Comparison of ENCODE assay signal across 10 cellular contexts in the genomic region with DNA sequence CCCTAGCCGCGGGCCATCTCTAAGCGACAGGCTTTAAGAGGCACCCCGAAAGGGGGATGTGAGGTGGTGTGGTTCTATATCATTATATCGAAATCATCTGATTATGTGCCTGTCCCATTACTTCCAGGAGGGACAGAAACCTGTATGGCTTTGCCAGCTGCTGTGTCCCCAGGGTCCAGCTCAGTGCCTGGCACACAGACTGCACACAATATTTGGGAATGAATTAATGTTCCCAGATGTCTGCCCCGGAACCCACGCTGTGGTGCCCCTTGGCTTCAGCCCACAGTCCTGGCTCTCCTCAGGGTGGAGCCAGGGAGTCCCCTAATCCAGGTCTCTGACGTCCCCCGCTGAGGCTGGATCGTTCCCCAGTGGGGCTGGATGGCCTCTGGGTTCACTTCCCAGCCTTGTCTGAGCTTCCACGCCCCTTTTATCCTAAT. TPM values are rescaled to one million over a fixed set of nuclear protein-coding genes. Genes with fewer than 3 reads are reported as not detected.
DNase-seq lines count a peak whose midpoint lies in the region; ATAC-seq and TF ChIP-seq lines count a peak whose summit lies in the region.
"Had no signal": no experiment of that assay in that cellular context is flagged by ENCODE, and none has a peak within 500 bp of the region (broad histone marks: within the 10 kb centered on the region; RNA-seq: fewer than 3 reads in every experiment).

No MANE protein-coding gene starts in this region.

- H3K4me3 ChIP-seq in GM23338 (peak overlapping the region; percentile 76), Panc1 (ENCODE audit: low read depth in 2 of 2, low read length in 2 of 2) (peak overlapping the region; percentile 24 to 58), psoas muscle (no peak overlapping the region), prostate gland (peak overlapping the region in 1 of 2 donors; percentile 15)

- no peaks in the 10 kb centered on the region for H3K9me3 Mint-ChIP-seq in GM23338
- H3K9me3 Mint-ChIP-seq: activated CD8-positive, alpha-beta T cell treated with anti-CD3 and anti-CD28 coated beads for 36 hours had no signal

- H3K27me3 ChIP-seq in GM23338 (ENCODE audit: insufficient read depth): peaks cover 9% of the 10 kb centered on the region
- H3K27me3 ChIP-seq in Panc1 (ENCODE audit: control insufficient read depth, insufficient read depth, low read length): no peaks in the 10 kb centered on the region
- H3K27me3 ChIP-seq in psoas muscle (ENCODE audit: insufficient read depth in 3 of 3, low read length in 2 of 3): peaks cover 0 to 11% (median 4%) of the 10 kb centered on the region in 3 donors
- no peaks in the 10 kb centered on the region for H3K27me3 ChIP-seq in prostate gland (replicated peaks; ENCODE audit: insufficient read depth)

- peak overlapping the region; percentile 99 for H2AFZ ChIP-seq in GM23338

- no TSS peak for BruUV-seq in Panc1 (replicated peaks; lab: Mats Ljungman, UMichigan)

- TF ChIP-seq CTCF in GM23338 (conservative IDR thresholded peaks at IDR 0.05; ENCODE audit: low read depth in 2 of 2) (peak in 1 of 2 experiments; percentile 16; a peak in 1 of 4 replicates), Panc1 (IDR thresholded peaks at IDR 0.05) (no peak), psoas muscle (IDR thresholded peaks at IDR 0.05) (no peak), prostate gland (IDR thresholded peaks at IDR 0.05) (no peak)

- 13 to 18% (median 13%) methylated on average over 11 of the region's 11 CpGs for WGBS in psoas muscle, 3 donors
- WGBS in prostate gland: 33% methylated on average over 11 of the region's 11 CpGs

- H3K27ac ChIP-seq in GM23338 (ENCODE audit: low read depth) (no peak overlapping the region), Panc1 (ENCODE audit: low read length) (no peak overlapping the region), psoas muscle (no peak overlapping the region), prostate gland (no peak overlapping the region)

- H3K36me3 Mint-ChIP-seq in GM23338 (ENCODE audit: low read depth): no peaks in the 10 kb centered on the region; the same call in 2 of the 3 replicates

- H3K79me2 ChIP-seq in GM23338 (replicated peaks; ENCODE audit: insufficient read depth): no peaks in the 10 kb centered on the region

- H3K4me3 Mint-ChIP-seq in GM23338: peak overlapping the region; percentile 75
- H3K4me3 Mint-ChIP-seq: activated CD8-positive, alpha-beta T cell treated with anti-CD3 and anti-CD28 coated beads for 36 hours had no signal

- H3K4me1 ChIP-seq in GM23338 (ENCODE audit: insufficient read depth) (no peaks in the 10 kb centered on the region), Panc1 (ENCODE audit: control insufficient read depth, insufficient read depth, low read length) (0 out of 2 replicates have a peak, but pooled peaks cover 12% of the 10 kb centered on the region), psoas muscle (peaks cover 5% of the 10 kb centered on the region), prostate gland (replicated peaks) (peaks cover 6% of the 10 kb centered on the region)

- no peaks in the 10 kb centered on the region; the same call in 1 of the 2 replicates for H4K20me1 ChIP-seq in GM23338 (replicated peaks; ENCODE audit: insufficient read depth)

- TF ChIP-seq POLR2A in prostate gland (IDR thresholded peaks at IDR 0.05): no peak

- H3K9me3 ChIP-seq in Panc1 (ENCODE audit: control insufficient read depth, insufficient read depth, low read depth, low read length): 0 out of 2 replicates have a peak, but pooled peaks cover 3% of the 10 kb centered on the region
- H3K9me3 ChIP-seq in psoas muscle: no peaks in the 10 kb centered on the region
- H3K9me3 ChIP-seq in prostate gland: no peaks in the 10 kb centered on the region

- no peaks in the 10 kb centered on the region for H3F3A ChIP-seq in GM23338 (replicated peaks; ENCODE audit: low read depth)

- CTCF ChIA-PET in Panc1 (lab: Charles Lee): interaction anchor here (0.5 to 3.0 kb wide), 18 partner anchors 23 to 458 kb away, joined by 3 to 33 read pairs (median 5); a partner anchor contains a TSS

- intact Hi-C loops in Panc1 (cut with micrococcal nuclease; ENCODE audit: unreplicated experiment): loop anchor here (2.0 to 5.0 kb wide), 2 partner anchors 65 to 211 kb away; no protein-coding TSS in a partner anchor
- intact Hi-C loops in left ventricle myocardium superior (cut with micrococcal nuclease): loop anchor here (10.0 kb wide), 1 partner anchor 153 kb away; no protein-coding TSS in a partner anchor
- intact Hi-C loops in psoas muscle (cut with DNase I): loop anchor here (1.0 to 10.0 kb wide), 8 partner anchors 163 to 463 kb away; a partner anchor contains a TSS
- intact Hi-C loops in prostate gland (cut with DNase I): loop anchor here (1.0 to 10.0 kb wide), 3 partner anchors 161 to 463 kb away; no protein-coding TSS in a partner anchor
- intact Hi-C loops in posterior vena cava (cut with DNase I): loop anchor here (10.0 kb wide), 2 partner anchors 163 to 213 kb away; no protein-coding TSS in a partner anchor

- peaks cover 10% of the 10 kb centered on the region for H3K27me3 Mint-ChIP-seq in GM23338 (ENCODE audit: insufficient read depth, low read depth, poor library complexity)

- ATAC-seq in GM23338 (peak; percentile 55), Panc1 (peak; percentile 60), left ventricle myocardium superior (peak; percentile 18), psoas muscle (peak in 3 of 4 donors; percentile 9 to 14 (median 11))

- POLR2A ChIA-PET in Panc1 (lab: Charles Lee): interaction anchor here (0.6 kb wide), 1 partner anchor 273 kb away, joined by 19 read pairs; no protein-coding TSS in a partner anchor

- H3K4me2 ChIP-seq in GM23338: peak overlapping the region; percentile 95

- DNase-seq in GM23338 (ENCODE audit: low spot score) (peak; percentile 32), Panc1 (ENCODE audit: low read depth, low spot score) (no peak), left ventricle myocardium superior (no peak), psoas muscle (no peak), kidney glomerular epithelial cell (lab: John Stamatoyannopoulos, UW) (no peak), prostate gland (ENCODE audit: low spot score) (no peak), posterior vena cava (ENCODE audit: low spot score) (no peak)
- no peak for DNase-seq in activated naive CD4-positive, alpha-beta T cell treated with Interleukin-2 at 50 U/mL for 16 hours
- DNase-seq: cortex of kidney had no signal

- no peak overlapping the region for H3K27ac Mint-ChIP-seq in GM23338
- H3K27ac Mint-ChIP-seq: activated CD8-positive, alpha-beta T cell treated with anti-CD3 and anti-CD28 coated beads for 36 hours had no signal

- H3K9me2 ChIP-seq in GM23338 (ENCODE audit: insufficient read depth): 0 out of 2 replicates have a peak, but pooled peaks cover 4% of the 10 kb centered on the region

- H3K4me1 Mint-ChIP-seq in GM23338: no peaks in the 10 kb centered on the region; the same call in 1 of the 3 replicates

- in situ Hi-C loops in Panc1 (cut with HindIII; ENCODE audit: low pct_unique_long_range_greater_than_20kb, low sequenced_read_pairs): no loop called here

- H3K36me3 ChIP-seq in GM23338 (ENCODE audit: insufficient read depth) (no peaks in the 10 kb centered on the region), Panc1 (ENCODE audit: control insufficient read depth, insufficient read depth, low read length) (no peaks in the 10 kb centered on the region), psoas muscle (ENCODE audit: insufficient read depth in 1 of 2, low read depth in 1 of 2) (no peaks in the 10 kb centered on the region), prostate gland (no peaks in the 10 kb centered on the region)

TF ChIP-seq in GM23338, 12 proteins besides CTCF, POLR2A, EP300 and RAD21 (continues in another document):
- TF ChIP-seq, protein P1, sequence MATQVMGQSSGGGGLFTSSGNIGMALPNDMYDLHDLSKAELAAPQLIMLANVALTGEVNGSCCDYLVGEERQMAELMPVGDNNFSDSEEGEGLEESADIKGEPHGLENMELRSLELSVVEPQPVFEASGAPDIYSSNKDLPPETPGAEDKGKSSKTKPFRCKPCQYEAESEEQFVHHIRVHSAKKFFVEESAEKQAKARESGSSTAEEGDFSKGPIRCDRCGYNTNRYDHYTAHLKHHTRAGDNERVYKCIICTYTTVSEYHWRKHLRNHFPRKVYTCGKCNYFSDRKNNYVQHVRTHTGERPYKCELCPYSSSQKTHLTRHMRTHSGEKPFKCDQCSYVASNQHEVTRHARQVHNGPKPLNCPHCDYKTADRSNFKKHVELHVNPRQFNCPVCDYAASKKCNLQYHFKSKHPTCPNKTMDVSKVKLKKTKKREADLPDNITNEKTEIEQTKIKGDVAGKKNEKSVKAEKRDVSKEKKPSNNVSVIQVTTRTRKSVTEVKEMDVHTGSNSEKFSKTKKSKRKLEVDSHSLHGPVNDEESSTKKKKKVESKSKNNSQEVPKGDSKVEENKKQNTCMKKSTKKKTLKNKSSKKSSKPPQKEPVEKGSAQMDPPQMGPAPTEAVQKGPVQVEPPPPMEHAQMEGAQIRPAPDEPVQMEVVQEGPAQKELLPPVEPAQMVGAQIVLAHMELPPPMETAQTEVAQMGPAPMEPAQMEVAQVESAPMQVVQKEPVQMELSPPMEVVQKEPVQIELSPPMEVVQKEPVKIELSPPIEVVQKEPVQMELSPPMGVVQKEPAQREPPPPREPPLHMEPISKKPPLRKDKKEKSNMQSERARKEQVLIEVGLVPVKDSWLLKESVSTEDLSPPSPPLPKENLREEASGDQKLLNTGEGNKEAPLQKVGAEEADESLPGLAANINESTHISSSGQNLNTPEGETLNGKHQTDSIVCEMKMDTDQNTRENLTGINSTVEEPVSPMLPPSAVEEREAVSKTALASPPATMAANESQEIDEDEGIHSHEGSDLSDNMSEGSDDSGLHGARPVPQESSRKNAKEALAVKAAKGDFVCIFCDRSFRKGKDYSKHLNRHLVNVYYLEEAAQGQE (IDR thresholded peaks at IDR 0.05; ENCODE audit: unreplicated experiment): no peak

RNA-seq across cellular contexts. Expression of a gene that starts 8.9 kb away (rescaled TPM):
- total RNA-seq in GM23338 (2014; rRNA removed; shearing (Covaris generic)): 404 and 423 TPM in 2 replicates
- polyA plus RNA-seq in GM23338 (2016; fragmentation: Nextera tagmentation; extraction: Ambion mirVana): 138 and 150 TPM in 2 replicates
- 171 TPM for total RNA-seq in Panc1 (2021; ENCODE audit: unreplicated experiment)
- 207 TPM for polyA plus RNA-seq in Panc1 (2012; ENCODE audit: insufficient read length)
- 60.2 TPM for total RNA-seq in left ventricle myocardium superior
- total RNA-seq in psoas muscle: 10 to 100 TPM; 56.2 to 94.4 (median 82.3) TPM
- 100 to 1,000 TPM in 1 of 3 donors, 10 to 100 TPM in 2; 82.2 to 128 (median 89.6) TPM for polyA plus RNA-seq in psoas muscle
- 100 to 1,000 TPM; 162 to 170 TPM for total RNA-seq in prostate gland
- total RNA-seq in posterior vena cava: 10 to 100 TPM; 35.1 to 43.1 TPM

RNA-seq across cellular contexts. Expression of a gene that starts 51.0 kb away (rescaled TPM):
- 24.9 and 31.6 TPM in 2 replicates for total RNA-seq in GM23338 (2014; rRNA removed; shearing (Covaris generic))
- 16.1 and 16.4 TPM in 2 replicates for polyA plus RNA-seq in GM23338 (2016; fragmentation: Nextera tagmentation; extraction: Ambion mirVana)
- total RNA-seq in Panc1 (2021; ENCODE audit: unreplicated experiment): 63.9 TPM
- polyA plus RNA-seq in Panc1 (2012; ENCODE audit: insufficient read length): 32.5 TPM
- 39.5 TPM for total RNA-seq in left ventricle myocardium superior
- total RNA-seq in psoas muscle: 10 to 100 TPM; 36.9 to 50.3 (median 41.7) TPM
- 10 to 100 TPM; 10.1 to 35.1 (median 14.4) TPM for polyA plus RNA-seq in psoas muscle
- total RNA-seq in prostate gland: 10 to 100 TPM; 45.4 to 89.2 TPM
- total RNA-seq in posterior vena cava: 10 to 100 TPM; 51.8 to 64.8 TPM
